ENCODE assay signal across 8 cellular contexts in genomic region chr5:140966293-140967225, GRCh38. TPM values are rescaled to one million over a fixed set of nuclear protein-coding genes. Genes with fewer than 3 reads are reported as not detected.
A peak's percentile ranks its signal among the peaks of the same experiment; 100 is the strongest.
DNase-seq lines count a peak whose midpoint lies in the region; ATAC-seq and TF ChIP-seq lines count a peak whose summit lies in the region.

Gene PCDHAC2 (plus strand): TSS chr5:140966476. CDS start chr5:140966767, 291 bp downstream.

- peak; percentile 80 for ATAC-seq in body of pancreas
- ATAC-seq in activated naive CD4-positive, alpha-beta T cell treated with anti-CD3 and anti-CD28 coated beads, Interleukin-2, amount 50 U/mL, for 72 hours: no peak

- no peaks in the 10 kb centered on the region for H3K9me3 Mint-ChIP-seq in activated naive CD4-positive, alpha-beta T cell treated with anti-CD3 and anti-CD28 coated beads, Interleukin-2, amount 50 U/mL, for 72 hours

- H3K4me1 ChIP-seq in body of pancreas: peaks cover 15% of the 10 kb centered on the region

- no peaks in the 10 kb centered on the region for H3K9me3 ChIP-seq in body of pancreas

- H3K27ac ChIP-seq in body of pancreas: peak within 1 kb of the TSS in 1 of 4 donors; percentile 54

- WGBS in body of pancreas, 2 donors: 1 to 3% methylated on average over 21 to 80 of the region's 80 CpGs

- intact Hi-C loops in body of pancreas (cut with DNase I): no loop called here

- peaks cover 0 to 5% of the 10 kb centered on the region in 2 donors for H3K36me3 Mint-ChIP-seq in activated naive CD4-positive, alpha-beta T cell treated with anti-CD3 and anti-CD28 coated beads, Interleukin-2, amount 50 U/mL, for 72 hours

- no peak within 1 kb of the TSS for H3K27ac Mint-ChIP-seq in activated naive CD4-positive, alpha-beta T cell treated with anti-CD3 and anti-CD28 coated beads, Interleukin-2, amount 50 U/mL, for 72 hours

- no peak for TF ChIP-seq CTCF in AG09309 (IDR thresholded peaks at IDR 0.05; ENCODE audit: control insufficient read depth, insufficient read depth, low read depth, low read length, missing control alignments)
- TF ChIP-seq CTCF in body of pancreas (IDR thresholded peaks at IDR 0.05): no peak

- peak in 2 of 3 donors; percentile 23 to 25 for TF ChIP-seq POLR2A in body of pancreas (IDR thresholded peaks at IDR 0.05)

- peak within 1 kb of the TSS; percentile 37 for H3K4me3 ChIP-seq in AG09309 (ENCODE audit: control insufficient read depth, low read depth, low read length)
- H3K4me3 ChIP-seq in body of pancreas: peak within 1 kb of the TSS; percentile 24 to 50
- H3K4me3 ChIP-seq in skeletal muscle cell (ENCODE audit: low read depth, low read length): peak within 1 kb of the TSS; percentile 53

- no peaks in the 10 kb centered on the region for H3K36me3 ChIP-seq in body of pancreas (replicated peaks in 1 of 2; ENCODE audit: insufficient read depth in 1 of 2, low read depth in 2 of 2)

- H3K27me3 ChIP-seq in body of pancreas: no peaks in the 10 kb centered on the region

- DNase-seq in AG09309 (ENCODE audit: low read depth): no peak
- peak; percentile 40 for DNase-seq in NCI-H1105 treated with DMSO at 0.1 percent for 48 hours (lab: John Stamatoyannopoulos, UW)
- DNase-seq in body of pancreas: peak; percentile 34 to 65 (median 50)
- peak; percentile 64 for DNase-seq in iPS-NIHi11 (ENCODE audit: low spot score)
- no peak for DNase-seq in skeletal muscle cell (ENCODE audit: low read depth)
- DNase-seq in hepatic stellate cell (ENCODE audit: low spot score): no peak
- DNase-seq in activated naive CD4-positive, alpha-beta T cell treated with anti-CD3 and anti-CD28 coated beads, Interleukin-2, amount 50 U/mL, for 72 hours (ENCODE audit: low spot score in 2 of 2): no peak
- DNase-seq in NK-92 (lab: John Stamatoyannopoulos, UW; ENCODE audit: unreplicated experiment): no peak

RNA-seq across cellular contexts. Expression of gene PCDHAC2, which starts in this region (rescaled TPM):
- 1 to 10 TPM; 1.6 to 2.3 TPM for total RNA-seq in body of pancreas
- total RNA-seq in activated naive CD4-positive, alpha-beta T cell treated with anti-CD3 and anti-CD28 coated beads, Interleukin-2, amount 50 U/mL, for 72 hours: not detected

Comparison
In these comparisons a context has a peak if more than half of its experiments do, and no peak if none do; other contexts are left out.
1. DNase-seq: peak in NCI-H1105 treated with DMSO at 0.1 percent for 48 hours (single experiment), body of pancreas (4 of 4) and iPS-NIHi11 (single experiment); none in AG09309 (single experiment), skeletal muscle cell (single experiment), hepatic stellate cell (single experiment), activated naive CD4-positive, alpha-beta T cell treated with anti-CD3 and anti-CD28 coated beads, Interleukin-2, amount 50 U/mL, for 72 hours (0 of 2) and NK-92 (single experiment).
2. Peak in every context shown above with its lines, with median percentiles within 50 percentile points of each other: H3K4me3 ChIP-seq.